Comparison of ENCODE assay signal across 8 cellular contexts in genomic region chr5:178730940-178731265, GRCh38. TPM values are rescaled to one million over a fixed set of nuclear protein-coding genes. Genes with fewer than 3 reads are reported as not detected.
DNase-seq lines count a peak whose midpoint lies in the region; ATAC-seq and TF ChIP-seq lines count a peak whose summit lies in the region.

No MANE protein-coding gene starts in this region.

- no peaks in the 10 kb centered on the region for H3F3A ChIP-seq in neural progenitor cell (ENCODE audit: low read depth)

- peak overlapping the region; percentile 5 to 86 (median 43); a peak in 16 of 22 replicates for H3K4me2 ChIP-seq in BLaER1 treated with 17β-estradiol and CSF1 and Interleukin-3, amounts not matched to agents 10 nM and 100 nM
- H3K4me2 ChIP-seq in neural progenitor cell = no peak overlapping the region

- peak overlapping the region; percentile 81 for H3K4me3 Mint-ChIP-seq in neural progenitor cell

- DNase-seq in MG63 (no peak), cerebellar cortex (ENCODE audit: low spot score) (peak; percentile 3), neural progenitor cell (ENCODE audit: low spot score) (no peak), RPMI8226 (no peak), caudate nucleus (lab: John Stamatoyannopoulos, UW) (no peak)

- H3K27me3 ChIP-seq in BLaER1 treated with 17β-estradiol and CSF1 and Interleukin-3, amounts not matched to agents 10 nM and 100 nM = no peaks in the 10 kb centered on the region
- H3K27me3 ChIP-seq in MG63 (no peaks in the 10 kb centered on the region), neural progenitor cell (no peaks in the 10 kb centered on the region)

- peaks cover 26 to 47% (median 33%) of the 10 kb centered on the region in 11 experiments for H3K9me3 ChIP-seq in BLaER1 treated with 17β-estradiol and CSF1 and Interleukin-3, amounts not matched to agents 10 nM and 100 nM (replicated peaks in 1 of 11)
- H3K9me3 ChIP-seq in MG63 (peaks cover 9% of the 10 kb centered on the region), neural progenitor cell (ENCODE audit: low read depth) (no peaks in the 10 kb centered on the region)

- H3K4me1 ChIP-seq in BLaER1 treated with 17β-estradiol and CSF1 and Interleukin-3, amounts not matched to agents 10 nM and 100 nM = peaks cover 0 to 22% (median 14%) of the 10 kb centered on the region in 10 experiments; a peak in 16 of 20 replicates
- H3K4me1 ChIP-seq in neural progenitor cell = no peaks in the 10 kb centered on the region

- TF ChIP-seq CTCF in neural progenitor cell (IDR thresholded peaks at IDR 0.05) = no peak

- no peaks in the 10 kb centered on the region for H3K4me1 Mint-ChIP-seq in neural progenitor cell

- peaks cover 5% of the 10 kb centered on the region for H3K27me3 Mint-ChIP-seq in neural progenitor cell (ENCODE audit: insufficient read depth, low read depth)

- H3K79me2 ChIP-seq in neural progenitor cell (ENCODE audit: low read depth) = no peaks in the 10 kb centered on the region

- peaks cover 28% of the 10 kb centered on the region for H3K9me3 Mint-ChIP-seq in neural progenitor cell

- no peaks in the 10 kb centered on the region for H4K20me1 ChIP-seq in BLaER1 treated with 17β-estradiol and CSF1 and Interleukin-3, amounts not matched to agents 10 nM and 100 nM
- no peaks in the 10 kb centered on the region for H4K20me1 ChIP-seq in neural progenitor cell (ENCODE audit: low read depth)

- H2AFZ ChIP-seq in neural progenitor cell (replicated peaks) = no peak overlapping the region

- ATAC-seq in HG03442 (IDR thresholded peaks at IDR 0.05; ENCODE audit: unreplicated experiment) (no peak), HG02884 (IDR thresholded peaks at IDR 0.05; ENCODE audit: unreplicated experiment) (no peak)

- H3K36me3 ChIP-seq in BLaER1 treated with 17β-estradiol and CSF1 and Interleukin-3, amounts not matched to agents 10 nM and 100 nM = peaks cover 24 to 26% (median 25%) of the 10 kb centered on the region in 11 experiments
- H3K36me3 ChIP-seq in MG63 (peaks cover 25% of the 10 kb centered on the region), neural progenitor cell (no peaks in the 10 kb centered on the region)

- peak overlapping the region in 6 of 11 experiments; percentile 15 to 93 (median 51); a peak in 8 of 22 replicates for H3K27ac ChIP-seq in BLaER1 treated with 17β-estradiol and CSF1 and Interleukin-3, amounts not matched to agents 10 nM and 100 nM
- H3K27ac ChIP-seq in neural progenitor cell (no peak overlapping the region), caudate nucleus (ENCODE audit: low read depth, low read length) (no peak overlapping the region)

- H3K36me3 Mint-ChIP-seq in neural progenitor cell = peaks cover 23% of the 10 kb centered on the region

- no peak overlapping the region for H3K27ac Mint-ChIP-seq in neural progenitor cell

- H3K9ac ChIP-seq in BLaER1 treated with 17β-estradiol and CSF1 and Interleukin-3, amounts not matched to agents 10 nM and 100 nM = peak overlapping the region in 5 of 11 experiments; percentile 40 to 94 (median 93); a peak in 7 of 22 replicates
- no peak overlapping the region for H3K9ac ChIP-seq in neural progenitor cell

- H3K4me3 ChIP-seq in BLaER1 treated with 17β-estradiol and CSF1 and Interleukin-3, amounts not matched to agents 10 nM and 100 nM = peak overlapping the region in 2 of 10 experiments; percentile 40 to 82; a peak in 3 of 20 replicates
- H3K4me3 ChIP-seq in MG63 (peak overlapping the region; percentile 61; the same call in 1 of the 2 replicates), neural progenitor cell (no peak overlapping the region)

RNA-seq across cellular contexts. Expression of gene ZNF354A, which starts 0.4 kb away (rescaled TPM):
- total RNA-seq in MG63 (2014; rRNA removed; shearing (Covaris generic); ENCODE audit: low replicate concordance) = 9.3 TPM in 2 replicates
- 22.0 and 32.8 TPM in 2 replicates for total RNA-seq in neural progenitor cell (ENCODE audit: low replicate concordance)

Comparison
In these comparisons a context has a peak if more than half of its experiments do, and no peak if none do; other contexts are left out.
1. H3K27ac ChIP-seq: peak in BLaER1 treated with 17β-estradiol and CSF1 and Interleukin-3, amounts not matched to agents 10 nM and 100 nM (6 of 11); none in neural progenitor cell (single experiment) and caudate nucleus (single experiment).